In genomic region chr12:47326190-47326589, GRCh38 we compare ENCODE assay signal across 36 cellular contexts.
"Had no signal": no experiment of that assay in that cellular context is flagged by ENCODE, and none has a peak within 500 bp of the region (broad histone marks: within the 10 kb centered on the region; RNA-seq: fewer than 3 reads in every experiment).

No MANE protein-coding gene starts in this region.

- H3K27ac Mint-ChIP-seq: activated CD4-positive, alpha-beta T cell treated with anti-CD3 and anti-CD28 coated beads for 36 hours; activated CD4-positive, alpha-beta T cell treated with anti-CD3 and anti-CD28 coated beads, Interleukin-2, amount 10 ng/mL, durations not matched to agents 7 days and 5 days; activated CD8-positive, alpha-beta T cell treated with anti-CD3 and anti-CD28 coated beads, Interleukin-2, amount 10 ng/mL, durations not matched to agents 7 days and 5 days; activated naive CD8-positive, alpha-beta T cell treated with anti-CD3 and anti-CD28 coated beads, Interleukin-2, amount 10 ng/mL, durations not matched to agents 7 days and 5 days; activated T-cell treated with anti-CD3 and anti-CD28 coated beads, Interleukin-2, amount 50 U/mL, for 24 hours; activated T-helper 2 cell treated with anti-CD3 and anti-CD28 coated beads, Interferon-gamma antibody, Interleukin-2, Interleukin-4, amounts not matched to agents 10 μg/mL and 5 μg/mL and 100 μg/mL, durations not matched to agents 14 hours and 24 hours and 36 hours; brain; T-helper 1 cell treated with Interleukin-12 subunit alpha and Interleukin-12 subunit beta and Interleukin-4 antibody, amounts not matched to agents 30 μg/mL and 1 μg/mL, for 36 hours; T-helper 2 cell treated with Interferon-gamma antibody and Interleukin-4, amounts not matched to agents 5 μg/mL and 100 μg/mL, for 36 hours had no signal

- DNase-seq: activated CD4-positive, alpha-beta T cell treated with anti-CD3 and anti-CD28 coated beads for 36 hours; activated CD4-positive, alpha-beta T cell treated with anti-CD3 and anti-CD28 coated beads, Interleukin-2, amount 10 ng/mL, durations not matched to agents 7 days and 5 days; activated CD4-positive, alpha-beta T cell treated with anti-CD3 and anti-CD28 coated beads, Interleukin-2, amount 50 U/mL, for 48 hours; activated CD8-positive, alpha-beta T cell treated with anti-CD3 and anti-CD28 coated beads, Interleukin-2, amount 10 ng/mL, durations not matched to agents 7 days and 5 days; activated gamma-delta T cell; activated naive CD4-positive, alpha-beta T cell treated with Interleukin-2 at 50 U/mL for 16 hours; activated naive CD8-positive, alpha-beta T cell treated with anti-CD3 and anti-CD28 coated beads, Interleukin-2, amount 10 ng/mL, durations not matched to agents 7 days and 5 days; activated T-cell treated with anti-CD3 and anti-CD28 coated beads, Interleukin-2, amount 50 U/mL, for 24 hours; caudate nucleus; cerebellar nuclear complex; MM.1S; MV-4-11; NCI-H1105; NCI-H1417 treated with DMSO at 0.1 percent for 48 hours; NCI-H1930; NCI-H2081 treated with DMSO at 0.1 percent for 48 hours; NCI-H226; NCI-H446 treated with DMSO at 0.1 percent for 48 hours; NCI-H524; NCI-H69; NCI-H82; NK-92 treated with Interleukin-12 subunit alpha and Interleukin-12 subunit beta, amount 100 ng/mL, for 24 hours; OCI-M1; SHP77; SJCRH30 had no signal

- H3K4me1 Mint-ChIP-seq: brain, WTC11 had no signal

- FAIRE-seq: bronchial epithelial cell had no signal

- H3K4me2 ChIP-seq: KMS-11 had no signal

- H3K9me3 Mint-ChIP-seq: activated naive CD4-positive, alpha-beta T cell treated with anti-CD3 and anti-CD28 coated beads, Interleukin-2, amount 50 U/mL, for 24 hours; T-helper 2 cell treated with Interferon-gamma antibody and Interleukin-4, amounts not matched to agents 5 μg/mL and 100 μg/mL, for 36 hours had no signal

- H3K27ac ChIP-seq: KMS-11, SJCRH30, SK-N-MC had no signal

- H3K9me3 ChIP-seq: SJCRH30 had no signal

- H3K4me1 ChIP-seq: SJCRH30 had no signal

- H3K4me3 ChIP-seq: SJCRH30, SK-N-MC had no signal

- H3K36me3 Mint-ChIP-seq: brain, WTC11 had no signal

- H3K27me3 ChIP-seq: SJCRH30 had no signal

- H3K27me3 Mint-ChIP-seq: activated CD4-positive, alpha-beta T cell treated with anti-CD3 and anti-CD28 coated beads for 36 hours; activated CD4-positive, alpha-beta T cell treated with anti-CD3 and anti-CD28 coated beads, Interleukin-2, amount 10 ng/mL, durations not matched to agents 7 days and 5 days; activated naive CD4-positive, alpha-beta T cell treated with anti-CD3 and anti-CD28 coated beads, Interleukin-2, amount 50 U/mL, for 24 hours; activated naive CD8-positive, alpha-beta T cell treated with anti-CD3 and anti-CD28 coated beads, Interleukin-2, amount 10 ng/mL, durations not matched to agents 7 days and 5 days; activated T-cell treated with anti-CD3 and anti-CD28 coated beads, Interleukin-2, amount 50 U/mL, for 24 hours; brain had no signal

- H3K36me3 ChIP-seq: SJCRH30 had no signal

- ATAC-seq: activated CD4-positive, alpha-beta T cell treated with anti-CD3 and anti-CD28 coated beads for 36 hours; activated CD4-positive, CD25-positive, alpha-beta regulatory T cell treated with anti-CD3 and anti-CD28 coated beads, Interleukin-2, amount 50 U/mL, for 24 hours; activated CD8-positive, alpha-beta T cell treated with anti-CD3 and anti-CD28 coated beads, Interleukin-2, amount 10 ng/mL, durations not matched to agents 7 days and 5 days; Panc1; WTC11 had no signal

- H3K9ac ChIP-seq: KMS-11 had no signal

- H3K4me3 Mint-ChIP-seq: activated CD4-positive, alpha-beta T cell treated with anti-CD3 and anti-CD28 coated beads for 36 hours; activated CD4-positive, alpha-beta T cell treated with anti-CD3 and anti-CD28 coated beads, Interleukin-2, amount 10 ng/mL, durations not matched to agents 7 days and 5 days; activated CD8-positive, alpha-beta T cell treated with anti-CD3 and anti-CD28 coated beads, Interleukin-2, amount 10 ng/mL, durations not matched to agents 7 days and 5 days; activated naive CD4-positive, alpha-beta T cell treated with anti-CD3 and anti-CD28 coated beads, Interleukin-2, amount 50 U/mL, for 24 hours; activated naive CD8-positive, alpha-beta T cell treated with anti-CD3 and anti-CD28 coated beads, Interleukin-2, amount 10 ng/mL, durations not matched to agents 7 days and 5 days; activated T-cell treated with anti-CD3 and anti-CD28 coated beads, Interleukin-2, amount 50 U/mL, for 24 hours; brain; T-helper 1 cell treated with Interleukin-12 subunit alpha and Interleukin-12 subunit beta and Interleukin-4 antibody, amounts not matched to agents 30 μg/mL and 1 μg/mL, for 36 hours; T-helper 2 cell treated with Interferon-gamma antibody and Interleukin-4, amounts not matched to agents 5 μg/mL and 100 μg/mL, for 36 hours; WTC11 had no signal
